Comparison of ENCODE assay signal across 13 cellular contexts in genomic region chr6:134534708-134535149, GRCh38.
DNase-seq lines count a peak whose midpoint lies in the region; TF ChIP-seq lines count a peak whose summit lies in the region.
"Had no signal": no experiment of that assay in that cellular context is flagged by ENCODE, and none has a peak within 500 bp of the region (broad histone marks: within the 10 kb centered on the region; RNA-seq: fewer than 3 reads in every experiment).

No MANE protein-coding gene starts in this region.

- 69 to 93% methylated on average over 2 of the region's 2 CpGs for WGBS in GM23248 (ENCODE audit: low coverage in 1 of 2, low lambda C conversion rate in 2 of 2, missing lambda C conversion rate in 2 of 2), 2 experiments

- in situ Hi-C loops in GM23248 (cut with MboI) = no loop called here

- H4K20me1 ChIP-seq in GM23248 (ENCODE audit: insufficient read depth) = no peaks in the 10 kb centered on the region
- no peaks in the 10 kb centered on the region for H4K20me1 ChIP-seq in OCI-LY7 (ENCODE audit: insufficient read depth, low read length)

- H3K9me2 ChIP-seq in GM23248 (ENCODE audit: insufficient read depth) = no peaks in the 10 kb centered on the region
- no peaks in the 10 kb centered on the region for H3K9me2 ChIP-seq in OCI-LY7 (ENCODE audit: insufficient read depth, low read length)

- H2AFZ ChIP-seq in GM23248 = no peak overlapping the region
- no peak overlapping the region for H2AFZ ChIP-seq in OCI-LY7 (ENCODE audit: low read length)

- peak; percentile 11 for DNase-seq in AG08395 (ENCODE audit: low spot score)
- peak; percentile 74 for DNase-seq in GM23248
- DNase-seq in astrocyte of the hippocampus (ENCODE audit: low read depth, low spot score) = peak; percentile 54
- DNase-seq in iris pigment epithelial cell (ENCODE audit: low read depth) = peak; percentile 72
- no peak for DNase-seq in amygdala (lab: John Stamatoyannopoulos, UW)
- no peak for DNase-seq in OCI-LY7 (ENCODE audit: low spot score)
- no peak for DNase-seq in tibial artery
- DNase-seq in SW480 (ENCODE audit: low spot score) = no peak
- DNase-seq: activated CD4-positive, alpha-beta T cell treated with anti-CD3 and anti-CD28 coated beads, Interleukin-2, amount 50 U/mL, for 1 hour; COR-L47; NCI-H1105; NCI-H69; SJCRH30 had no signal

- CTCF ChIA-PET in OCI-LY7 (lab: Charles Lee; ENCODE audit: unreplicated experiment) = no interaction called here

- TF ChIP-seq CTCF in OCI-LY7 (conservative IDR thresholded peaks at IDR 0.05; ENCODE audit: low read length) (no peak), tibial artery (IDR thresholded peaks at IDR 0.05) (no peak)

- H3K36me3 ChIP-seq in GM23248 (ENCODE audit: low read depth) = no peaks in the 10 kb centered on the region
- H3K36me3 ChIP-seq in OCI-LY7 (ENCODE audit: insufficient read depth, low read length) = no peaks in the 10 kb centered on the region
- no peaks in the 10 kb centered on the region for H3K36me3 ChIP-seq in tibial artery
- H3K36me3 ChIP-seq: SJCRH30 had no signal

- peak overlapping the region; percentile 56 for H3K27ac ChIP-seq in GM23248
- H3K27ac ChIP-seq in OCI-LY7 (ENCODE audit: low read depth, low read length, poor library complexity, severe bottlenecking) = no peak overlapping the region
- H3K27ac ChIP-seq in tibial artery = no peak overlapping the region
- H3K27ac ChIP-seq: SJCRH30 had no signal

- no peak overlapping the region for H3K9ac ChIP-seq in GM23248

- intact Hi-C loops in OCI-LY7 (cut with micrococcal nuclease; ENCODE audit: unreplicated experiment) (no loop called here), tibial artery (cut with DNase I; ENCODE audit: low total_unique reads) (no loop called here)

- H3K27me3 ChIP-seq in GM23248 (replicated peaks; ENCODE audit: insufficient read depth) = no peaks in the 10 kb centered on the region
- H3K27me3 ChIP-seq in tibial artery = no peaks in the 10 kb centered on the region
- H3K27me3 ChIP-seq: SJCRH30 had no signal

- H3K9me3 ChIP-seq in GM23248 (ENCODE audit: low read depth) (no peaks in the 10 kb centered on the region), OCI-LY7 (ENCODE audit: low read length) (no peaks in the 10 kb centered on the region), tibial artery (no peaks in the 10 kb centered on the region)
- H3K9me3 ChIP-seq: SJCRH30 had no signal

- H3K4me1 ChIP-seq in GM23248 (ENCODE audit: insufficient read depth) (peaks cover 24% of the 10 kb centered on the region), OCI-LY7 (ENCODE audit: insufficient read depth, low read length, poor library complexity, severe bottlenecking) (no peaks in the 10 kb centered on the region), tibial artery (no peaks in the 10 kb centered on the region)
- H3K4me1 ChIP-seq: SJCRH30 had no signal

- H3K4me2 ChIP-seq in GM23248 (ENCODE audit: unreplicated experiment) (no peak overlapping the region), OCI-LY7 (ENCODE audit: low read length) (no peak overlapping the region)

- H3K79me2 ChIP-seq in GM23248 (ENCODE audit: insufficient read depth) = no peaks in the 10 kb centered on the region
- no peaks in the 10 kb centered on the region for H3K79me2 ChIP-seq in OCI-LY7 (ENCODE audit: insufficient read depth, low read depth, low read length)

- POLR2A ChIA-PET in OCI-LY7 (lab: Charles Lee) = interaction anchor here (0.5 kb wide), 1 partner anchor 241 kb away, joined by 3 read pairs; no protein-coding TSS in a partner anchor

- no TSS peak for BruUV-seq in OCI-LY7 (replicated peaks; lab: Mats Ljungman, UMichigan)

- H3F3A ChIP-seq in GM23248 (ENCODE audit: insufficient read depth) = peaks cover 17% of the 10 kb centered on the region

- H3K4me3 ChIP-seq in GM23248 = no peak overlapping the region
- no peak overlapping the region for H3K4me3 ChIP-seq in OCI-LY7 (ENCODE audit: low read depth, low read length, poor library complexity, severe bottlenecking)
- no peak overlapping the region for H3K4me3 ChIP-seq in tibial artery
- H3K4me3 ChIP-seq: SJCRH30 had no signal

Comparison
In these comparisons a context has a peak if more than half of its experiments do, and no peak if none do; other contexts are left out.
1. DNase-seq: peak in AG08395 (single experiment), GM23248 (single experiment), astrocyte of the hippocampus (single experiment) and iris pigment epithelial cell (single experiment); none in amygdala (0 of 56), OCI-LY7 (single experiment), tibial artery (0 of 2) and SW480 (single experiment).